ENCODE assay signal across 1 cellular context in genomic region chr16:67534420-67534819, GRCh38.
TF ChIP-seq lines count a peak whose summit lies in the region.

No MANE protein-coding gene starts in this region.

TF ChIP-seq in HepG2, 621 proteins besides CTCF, POLR2A, EP300 and RAD21:
- TF ChIP-seq, protein P1, sequence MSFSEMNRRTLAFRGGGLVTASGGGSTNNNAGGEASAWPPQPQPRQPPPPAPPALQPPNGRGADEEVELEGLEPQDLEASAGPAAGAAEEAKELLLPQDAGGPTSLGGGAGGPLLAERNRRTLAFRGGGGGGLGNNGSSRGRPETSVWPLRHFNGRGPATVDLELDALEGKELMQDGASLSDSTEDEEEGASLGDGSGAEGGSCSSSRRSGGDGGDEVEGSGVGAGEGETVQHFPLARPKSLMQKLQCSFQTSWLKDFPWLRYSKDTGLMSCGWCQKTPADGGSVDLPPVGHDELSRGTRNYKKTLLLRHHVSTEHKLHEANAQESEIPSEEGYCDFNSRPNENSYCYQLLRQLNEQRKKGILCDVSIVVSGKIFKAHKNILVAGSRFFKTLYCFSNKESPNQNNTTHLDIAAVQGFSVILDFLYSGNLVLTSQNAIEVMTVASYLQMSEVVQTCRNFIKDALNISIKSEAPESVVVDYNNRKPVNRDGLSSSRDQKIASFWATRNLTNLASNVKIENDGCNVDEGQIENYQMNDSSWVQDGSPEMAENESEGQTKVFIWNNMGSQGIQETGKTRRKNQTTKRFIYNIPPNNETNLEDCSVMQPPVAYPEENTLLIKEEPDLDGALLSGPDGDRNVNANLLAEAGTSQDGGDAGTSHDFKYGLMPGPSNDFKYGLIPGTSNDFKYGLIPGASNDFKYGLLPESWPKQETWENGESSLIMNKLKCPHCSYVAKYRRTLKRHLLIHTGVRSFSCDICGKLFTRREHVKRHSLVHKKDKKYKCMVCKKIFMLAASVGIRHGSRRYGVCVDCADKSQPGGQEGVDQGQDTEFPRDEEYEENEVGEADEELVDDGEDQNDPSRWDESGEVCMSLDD (CRISPR knock-in tag; IDR thresholded peaks at IDR 0.05; ENCODE audit: borderline replicate concordance): no peak
- TF ChIP-seq HNRNPK (IDR thresholded peaks at IDR 0.05; ENCODE audit: low read depth, low read length, poor library complexity, severe bottlenecking) (no peak), ZKSCAN1 (IDR thresholded peaks at IDR 0.05; ENCODE audit: low read length) (no peak), YY1 (IDR thresholded peaks at IDR 0.05; ENCODE audit: insufficient read depth, insufficient replicate concordance, low read depth, low read length) (no peak), E2F1 (CRISPR knock-in tag; IDR thresholded peaks at IDR 0.05) (no peak), RXRA (CRISPR knock-in tag; IDR thresholded peaks at IDR 0.05) (no peak), HHEX (CRISPR knock-in tag; IDR thresholded peaks at IDR 0.05) (no peak)
